Comparison of ENCODE assay signal across 11 cellular contexts in genomic region chr15:98536976-98537375, GRCh38.
"Had no signal": no experiment of that assay in that cellular context is flagged by ENCODE, and none has a peak within 500 bp of the region (broad histone marks: within the 10 kb centered on the region; RNA-seq: fewer than 3 reads in every experiment).

No MANE protein-coding gene starts in this region.

- H3K9me3 Mint-ChIP-seq: GM23338, H9, HFFc6 had no signal

- H3K9ac ChIP-seq: GM23248 had no signal

- H3K4me3 ChIP-seq: GM23248, GM23338, HAP-1 had no signal

- H3K36me3 ChIP-seq: HAP-1 had no signal

- H3K27ac ChIP-seq: GM23248 had no signal

- H2AFZ ChIP-seq: GM23248, GM23338 had no signal

- FAIRE-seq: H1, H54 had no signal

- H3K4me2 ChIP-seq: GM23338 had no signal

- H3K4me1 ChIP-seq: HAP-1 had no signal

- H3K9me3 ChIP-seq: HAP-1 had no signal

- DNase-seq: GM23248, GOT3, H7, H9, HCEC 1CT, HFFc6 had no signal

- ATAC-seq: GM23338, HCT116 had no signal

- H3K4me1 Mint-ChIP-seq: GM23338 had no signal

- H3K4me3 Mint-ChIP-seq: GM23338, H9, HFFc6 had no signal

- H3K27ac Mint-ChIP-seq: GM23338, H9, HFFc6 had no signal
